Comparison of ENCODE assay signal across 36 cellular contexts in the genomic region with DNA sequence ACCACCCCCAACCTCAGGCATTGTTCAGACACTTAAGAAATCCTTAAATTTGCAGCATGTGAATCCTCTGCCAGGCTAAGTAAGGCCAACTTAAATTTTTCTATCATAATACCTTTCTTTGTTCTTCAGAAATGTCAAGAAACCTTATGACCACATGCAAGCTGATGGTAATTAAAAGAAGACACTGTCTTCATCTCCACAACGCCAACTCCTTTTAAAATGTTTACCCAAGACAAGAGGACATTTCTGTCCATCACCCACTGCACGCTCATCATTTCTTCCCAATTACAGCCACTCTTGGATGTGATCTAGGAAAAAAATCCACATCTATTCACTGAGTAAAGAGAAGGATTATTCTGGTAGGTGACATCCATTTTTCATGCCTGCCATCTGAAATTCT. TPM values are rescaled to one million over a fixed set of nuclear protein-coding genes. Genes with fewer than 3 reads are reported as not detected.
"Had no signal": no experiment of that assay in that cellular context is flagged by ENCODE, and none has a peak within 500 bp of the region (broad histone marks: within the 10 kb centered on the region; RNA-seq: fewer than 3 reads in every experiment).

No MANE protein-coding gene starts in this region.

- H3K27me3 ChIP-seq: left lung, neural progenitor cell, neutrophil, right atrium auricular region, right lobe of liver, suprapubic skin, tibial artery, uterus had no signal

- H3K4me3 Mint-ChIP-seq: mesothelial cell of epicardium; naive B cell; natural killer cell; nephron progenitor cell; neural progenitor cell; stimulated activated effector memory CD8-positive, alpha-beta T cell treated with anti-CD3 and anti-CD28 coated beads, Interleukin-12 subunit alpha, Interleukin-12 subunit beta, amount 100 ng/mL, for 72 hours; stimulated activated naive CD8-positive, alpha-beta T cell treated with anti-CD3 and anti-CD28 coated beads, Interleukin-15, Interleukin-2, amounts not matched to agents 100 ng/mL and 50 ng/mL, for 24 hours; type B pancreatic cell had no signal

- H3K27ac Mint-ChIP-seq: mesothelial cell of epicardium; naive B cell; natural killer cell; nephron progenitor cell; neural progenitor cell; progenitor cell of endocrine pancreas; stimulated activated effector memory CD8-positive, alpha-beta T cell treated with anti-CD3 and anti-CD28 coated beads, Interleukin-12 subunit alpha, Interleukin-12 subunit beta, amount 100 ng/mL, for 72 hours; stimulated activated naive CD8-positive, alpha-beta T cell treated with anti-CD3 and anti-CD28 coated beads, Interleukin-15, Interleukin-2, amounts not matched to agents 100 ng/mL and 50 ng/mL, for 24 hours; type B pancreatic cell had no signal

- H3K4me1 Mint-ChIP-seq: natural killer cell; nephron progenitor cell; stimulated activated effector memory CD8-positive, alpha-beta T cell treated with anti-CD3 and anti-CD28 coated beads, Interleukin-12 subunit alpha, Interleukin-12 subunit beta, amount 100 ng/mL, for 72 hours had no signal

- H3K9ac ChIP-seq: neural progenitor cell had no signal

- H3K9me3 ChIP-seq: left lung, lower lobe of right lung, neutrophil, right atrium auricular region, right lobe of liver, suprapubic skin, thoracic aorta, tibial artery, uterus had no signal

- H2AFZ ChIP-seq: neural progenitor cell had no signal

- H3K27me3 Mint-ChIP-seq: naive B cell; progenitor cell of endocrine pancreas; stimulated activated naive CD8-positive, alpha-beta T cell treated with anti-CD3 and anti-CD28 coated beads, Interleukin-15, Interleukin-2, amounts not matched to agents 100 ng/mL and 50 ng/mL, for 24 hours; type B pancreatic cell had no signal

- H3K27ac ChIP-seq: left lung, lower lobe of right lung, neural progenitor cell, neutrophil, right atrium auricular region, right lobe of liver, suprapubic skin, thoracic aorta, tibial artery, uterus had no signal

- H3K4me3 ChIP-seq: left lung, lower lobe of right lung, neural progenitor cell, right atrium auricular region, right lobe of liver, suprapubic skin, thoracic aorta, tibial artery, uterus had no signal

- ATAC-seq: left colon; left lung; lower lobe of right lung; natural killer cell; right lobe of liver; stimulated activated effector memory CD8-positive, alpha-beta T cell treated with anti-CD3 and anti-CD28 coated beads, Interleukin-12 subunit alpha, Interleukin-12 subunit beta, amount 100 ng/mL, for 72 hours had no signal

- H3K36me3 ChIP-seq: left lung, lower lobe of right lung, neural progenitor cell, neutrophil, right atrium auricular region, right lobe of liver, suprapubic skin, thoracic aorta, tibial artery, uterus had no signal

- H3K4me2 ChIP-seq: neural progenitor cell had no signal

- H3K36me3 Mint-ChIP-seq: mesothelial cell of epicardium; natural killer cell; stimulated activated effector memory CD8-positive, alpha-beta T cell treated with anti-CD3 and anti-CD28 coated beads, Interleukin-12 subunit alpha, Interleukin-12 subunit beta, amount 100 ng/mL, for 72 hours had no signal

- DNase-seq: hippocampal formation; kidney; left colon; left lung; lower lobe of right lung; mesendoderm; naive B cell; natural killer cell; nephron progenitor cell; occipital lobe; right lobe of liver; stimulated activated CD4-positive, alpha-beta T cell treated with anti-CD3 and anti-CD28 coated beads, Interleukin-12 subunit alpha, Interleukin-12 subunit beta, amount 100 ng/mL, for 4 hours; stimulated activated CD4-positive, alpha-beta T cell treated with anti-CD3 and anti-CD28 coated beads, Interleukin-15, amount 100 ng/mL, for 24 hours; stimulated activated CD4-positive, alpha-beta T cell treated with anti-CD3 and anti-CD28 coated beads, Interleukin-2, amount 100 ng/mL, for 24 hours; stimulated activated CD4-positive, alpha-beta T cell treated with anti-CD3 and anti-CD28 coated beads, Interleukin-4, amount 100 ng/mL, for 24 hours; stimulated activated naive CD4-positive, alpha-beta T cell; tibial artery; uterus had no signal

- H3K4me1 ChIP-seq: left lung, right lobe of liver had no signal

- FAIRE-seq: kidney had no signal

- H3K9me3 Mint-ChIP-seq: mesothelial cell of epicardium; nephron progenitor cell; stimulated activated effector memory CD8-positive, alpha-beta T cell treated with anti-CD3 and anti-CD28 coated beads, Interleukin-12 subunit alpha, Interleukin-12 subunit beta, amount 100 ng/mL, for 72 hours; stimulated activated naive CD8-positive, alpha-beta T cell treated with anti-CD3 and anti-CD28 coated beads, Interleukin-15, Interleukin-2, amounts not matched to agents 100 ng/mL and 50 ng/mL, for 24 hours; type B pancreatic cell had no signal

RNA-seq across cellular contexts. Expression of a gene that starts 6.1 kb away (rescaled TPM):
- total RNA-seq: kidney, left colon, left lung, liver, lower lobe of right lung, mesothelial cell of epicardium, mononuclear cell, natural killer cell, occipital lobe, osteocyte, progenitor cell of endocrine pancreas, pulmonary artery endothelial cell, renal cortical epithelial cell, right atrium auricular region, right lobe of liver, skeletal muscle tissue, subcutaneous adipose tissue, suprapubic skin, thoracic aorta, ureter, uterus had no signal
- polyA plus RNA-seq: liver had no signal
